27 cellular contexts compared by ENCODE assay signal in the genomic region with DNA sequence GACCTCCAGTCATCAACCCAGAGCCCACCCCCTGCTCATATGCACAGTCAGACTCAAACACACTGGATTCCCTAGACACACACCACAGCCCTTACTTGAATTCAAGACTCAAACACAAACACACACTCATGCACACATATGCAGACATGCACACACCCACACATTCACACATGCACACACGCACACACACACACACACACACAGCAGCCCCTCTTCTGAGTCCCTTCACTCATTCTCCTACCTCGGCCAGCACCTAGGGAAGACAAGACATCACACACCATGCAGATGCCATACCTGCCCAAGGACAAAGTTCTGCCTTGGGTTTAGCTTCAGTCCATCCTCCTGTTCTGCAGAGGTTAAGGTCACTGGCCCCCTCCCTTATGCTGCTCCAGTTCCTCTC. TPM values are rescaled to one million over a fixed set of nuclear protein-coding genes. Genes with fewer than 3 reads are reported as not detected.
DNase-seq lines count a peak whose midpoint lies in the region; FAIRE-seq and TF ChIP-seq lines count a peak whose summit lies in the region.
"Had no signal": no experiment of that assay in that cellular context is flagged by ENCODE, and none has a peak within 500 bp of the region (broad histone marks: within the 10 kb centered on the region; RNA-seq: fewer than 3 reads in every experiment).

No MANE protein-coding gene starts in this region.

- no peak overlapping the region for H3K56ac ChIP-seq in H1 (replicated peaks; ENCODE audit: insufficient read length, low read depth, low read length)

- H3K79me1 ChIP-seq in H1 (ENCODE audit: low read depth, low read length), result no peaks in the 10 kb centered on the region

- H3K14ac ChIP-seq in H1 (ENCODE audit: insufficient read length), result no peak overlapping the region

- H2BK5ac ChIP-seq in H1 (ENCODE audit: low read depth, low read length), result no peak overlapping the region

- no peaks in the 10 kb centered on the region for H3K9me3 ChIP-seq in astrocyte (ENCODE audit: insufficient read depth, low read depth, low read length)
- no peaks in the 10 kb centered on the region for H3K9me3 ChIP-seq in H1 (ENCODE audit: insufficient read depth in 2 of 2, low read depth in 1 of 2, low read length in 1 of 2)
- H3K9me3 ChIP-seq in osteoblast (ENCODE audit: low read depth, low read length), result no peaks in the 10 kb centered on the region
- H3K9me3 ChIP-seq in smooth muscle cell (replicated peaks; ENCODE audit: low read depth), result no peaks in the 10 kb centered on the region
- H3K9me3 ChIP-seq: SK-N-SH had no signal

- no peak overlapping the region for H2AFZ ChIP-seq in astrocyte (ENCODE audit: low read depth, low read length)
- H2AFZ ChIP-seq in H1 (ENCODE audit: low read length), result no peak overlapping the region
- H2AFZ ChIP-seq in osteoblast (ENCODE audit: low read length), result no peak overlapping the region
- H2AFZ ChIP-seq in smooth muscle cell (ENCODE audit: low read depth), result no peak overlapping the region

- TF ChIP-seq CTCF in astrocyte (IDR thresholded peaks at IDR 0.05; ENCODE audit: insufficient read depth, low read depth, low read length) (no peak), H1 (IDR thresholded peaks at IDR 0.05; ENCODE audit: control extremely low read depth in 1 of 3, insufficient read depth in 1 of 3, low read depth in 1 of 3, low read length in 3 of 3) (no peak), osteoblast (IDR thresholded peaks at IDR 0.05; ENCODE audit: extremely low read depth, low read depth, low read length) (no peak), smooth muscle cell (IDR thresholded peaks at IDR 0.05; ENCODE audit: borderline replicate concordance, insufficient read depth, poor library complexity, severe bottlenecking) (no peak)

- no peaks in the 10 kb centered on the region for H3F3A ChIP-seq in smooth muscle cell (ENCODE audit: low read depth)

- H2BK12ac ChIP-seq in H1 (ENCODE audit: low read depth, low read length), result 0 out of 2 replicates have a peak overlapping the region, but pooled peaks have one; percentile 33

- 0 out of 2 replicates have a peak overlapping the region, but pooled peaks have one; percentile 11 for H2BK20ac ChIP-seq in H1 (ENCODE audit: low read length)

- peaks cover 4% of the 10 kb centered on the region for H3K4me1 ChIP-seq in astrocyte (ENCODE audit: insufficient read depth, low read length)
- peaks cover 2 to 11% (median 7%) of the 10 kb centered on the region in 4 experiments; a peak in 5 of 7 replicates for H3K4me1 ChIP-seq in H1 (replicated peaks in 1 of 4; ENCODE audit: control insufficient read depth in 3 of 4, insufficient read depth in 4 of 4, low read length in 3 of 4)
- H3K4me1 ChIP-seq in osteoblast (ENCODE audit: insufficient read depth, low read length), result no peaks in the 10 kb centered on the region
- H3K4me1 ChIP-seq in smooth muscle cell (ENCODE audit: low read depth), result no peaks in the 10 kb centered on the region

- H3K4me1 Mint-ChIP-seq in astrocyte (ENCODE audit: low read depth, unreplicated experiment), result peaks cover 10% of the 10 kb centered on the region

- H4K20me1 ChIP-seq in astrocyte (ENCODE audit: insufficient read depth, low read length) (no peaks in the 10 kb centered on the region), H1 (replicated peaks in 1 of 2; ENCODE audit: control insufficient read depth in 1 of 2, insufficient read depth in 2 of 2, low read length in 2 of 2) (no peaks in the 10 kb centered on the region), osteoblast (ENCODE audit: insufficient read depth, low read length) (no peaks in the 10 kb centered on the region), smooth muscle cell (ENCODE audit: low read depth) (no peaks in the 10 kb centered on the region)

- TF ChIP-seq POLR2A in H1 (IDR thresholded peaks at IDR 0.05; ENCODE audit: control extremely low read depth in 1 of 2, low read depth in 2 of 2, low read length in 2 of 2), result no peak

- H2BK15ac ChIP-seq in H1 (ENCODE audit: low read length), result no peak overlapping the region

- CTCF ChIA-PET in H1 (lab: Charles Lee; ENCODE audit: partially characterized antibody), result interaction anchor here (1.1 to 2.2 kb wide), 6 partner anchors 10 to 69 kb away, joined by 3 to 7 read pairs (median 3); no protein-coding TSS in a partner anchor

- H3K36me3 Mint-ChIP-seq in astrocyte (ENCODE audit: low read depth, unreplicated experiment), result peaks cover 2% of the 10 kb centered on the region

- no peak overlapping the region for H3K27ac Mint-ChIP-seq in astrocyte (ENCODE audit: unreplicated experiment)
- H3K27ac Mint-ChIP-seq: HFFc6 had no signal

- no peak overlapping the region for H3K27ac ChIP-seq in astrocyte (ENCODE audit: low read depth, low read length)
- H3K27ac ChIP-seq in H1 (ENCODE audit: low read depth, low read length), result no peak overlapping the region
- no peak overlapping the region for H3K27ac ChIP-seq in osteoblast (ENCODE audit: low read depth, low read length)
- no peak overlapping the region for H3K27ac ChIP-seq in smooth muscle cell (ENCODE audit: low read depth)
- no peak overlapping the region for H3K27ac ChIP-seq in substantia nigra (ENCODE audit: low read depth, low read length, poor library complexity, severe bottlenecking)
- H3K27ac ChIP-seq: HL-60 had no signal

- H3K23ac ChIP-seq in H1 (ENCODE audit: insufficient read length), result no peak overlapping the region

- H3K27me3 Mint-ChIP-seq in astrocyte (ENCODE audit: low read depth, unreplicated experiment), result peaks cover 30% of the 10 kb centered on the region

- no peak for TF ChIP-seq EP300 in H1 (IDR thresholded peaks at IDR 0.05; ENCODE audit: borderline replicate concordance in 1 of 2, low read depth in 2 of 2, low read length in 2 of 2)

- TF ChIP-seq RAD21 in H1 (IDR thresholded peaks at IDR 0.05 in 1 of 2, conservative IDR thresholded peaks at IDR 0.05 in 1 of 2; ENCODE audit: low read depth in 2 of 2, low read length in 2 of 2), result no peak

- WGBS in H1 (ENCODE audit: extremely low coverage in 1 of 2, insufficient coverage in 1 of 2, insufficient read length in 1 of 2, insufficient replicate concordance in 2 of 2, low coverage in 1 of 2, low lambda C conversion rate in 2 of 2, missing lambda C conversion rate in 1 of 2), 2 experiments, result 59% methylated on average over 2 of the region's 2 CpGs; no CpG with 5 or more reads in 1 of the 2 experiments
- 90% methylated on average over 2 of the region's 2 CpGs for WGBS in smooth muscle cell (ENCODE audit: low lambda C conversion rate)

- H3K9me3 Mint-ChIP-seq in astrocyte (ENCODE audit: unreplicated experiment), result peaks cover 3% of the 10 kb centered on the region
- H3K9me3 Mint-ChIP-seq: HFFc6 had no signal

- no peak overlapping the region for H4K8ac ChIP-seq in H1 (ENCODE audit: extremely low read depth, insufficient read depth, low read length)

- peak overlapping the region; percentile 23 for H3K4me3 Mint-ChIP-seq in astrocyte (ENCODE audit: unreplicated experiment)
- H3K4me3 Mint-ChIP-seq: HFFc6 had no signal

- no peak overlapping the region for H3K9ac ChIP-seq in astrocyte (ENCODE audit: low read length)
- H3K9ac ChIP-seq in H1 (replicated peaks in 1 of 4; ENCODE audit: extremely low read depth in 1 of 4, low read depth in 3 of 4, low read length in 3 of 4), result no peak overlapping the region
- H3K9ac ChIP-seq in smooth muscle cell (ENCODE audit: low read depth), result no peak overlapping the region
- H3K9ac ChIP-seq: SK-N-SH had no signal

- H3K4me3 ChIP-seq in astrocyte (ENCODE audit: insufficient read depth, low read depth, low read length) (no peak overlapping the region), H1 (ENCODE audit: extremely low read depth in 1 of 4, insufficient read depth in 2 of 4, low read depth in 3 of 4, low read length in 4 of 4) (no peak overlapping the region), osteoblast (ENCODE audit: insufficient read depth, low read length) (no peak overlapping the region), smooth muscle cell (no peak overlapping the region)

- peak overlapping the region; percentile 45; the same call in 1 of the 2 replicates for H2AK5ac ChIP-seq in H1 (ENCODE audit: low read depth, low read length)

- H3K23me2 ChIP-seq in H1 (ENCODE audit: low read depth, low read length), result peaks cover 8% of the 10 kb centered on the region; the same call in 1 of the 2 replicates

- no peak overlapping the region for H4K91ac ChIP-seq in H1 (replicated peaks; ENCODE audit: insufficient read length, low read length)

- H3K36me3 ChIP-seq in astrocyte (ENCODE audit: insufficient read depth, low read length), result no peaks in the 10 kb centered on the region
- no peaks in the 10 kb centered on the region for H3K36me3 ChIP-seq in H1 (ENCODE audit: control insufficient read depth in 2 of 4, insufficient read depth in 4 of 4, low read length in 3 of 4)
- no peaks in the 10 kb centered on the region for H3K36me3 ChIP-seq in osteoblast (ENCODE audit: insufficient read depth, low read length)
- H3K36me3 ChIP-seq in smooth muscle cell (ENCODE audit: low read depth), result no peaks in the 10 kb centered on the region

- POLR2A ChIA-PET in H1 (lab: Charles Lee; ENCODE audit: partially characterized antibody), result no interaction called here

- H4K5ac ChIP-seq in H1 (ENCODE audit: insufficient read length, low read depth, low read length), result no peak overlapping the region

- H2BK120ac ChIP-seq in H1 (replicated peaks; ENCODE audit: low read depth, low read length), result no peak overlapping the region

- DNase-seq in astrocyte (ENCODE audit: low read depth), result no peak
- DNase-seq in H1 (ENCODE audit: low read depth in 1 of 2, low spot score in 2 of 2), result no peak
- peak; percentile 62 for DNase-seq in osteoblast (ENCODE audit: insufficient read length, low spot score, missing footprints)
- DNase-seq in CD1c-positive myeloid dendritic cell (ENCODE audit: extremely low spot score), result no peak
- no peak for DNase-seq in smooth muscle cell (lab: John Stamatoyannopoulos, UW; ENCODE audit: unreplicated experiment)
- no peak for DNase-seq in substantia nigra (lab: John Stamatoyannopoulos, UW)
- DNase-seq in NK-92 treated with Interleukin-12 subunit alpha and Interleukin-12 subunit beta, amount 100 ng/mL, for 24 hours (lab: John Stamatoyannopoulos, UW), result no peak
- DNase-seq: Calu3, GF-D8, H7, HFFc6, Kasumi-1, NCI-H1092 treated with DMSO at 0.1 percent for 48 hours, NCI-H1436 treated with DMSO at 0.1 percent for 48 hours, NCI-H187 treated with DMSO at 0.1 percent for 48 hours, NCI-H446, NCI-H524 treated with DMSO at 0.1 percent for 48 hours, NCI-H774, PC-3, SK-N-SH had no signal

- H3K79me2 ChIP-seq in astrocyte (ENCODE audit: insufficient read depth, low read length) (no peaks in the 10 kb centered on the region), H1 (ENCODE audit: control insufficient read depth in 1 of 2, insufficient read depth in 2 of 2, low read length in 2 of 2) (no peaks in the 10 kb centered on the region), osteoblast (ENCODE audit: insufficient read depth, low read length) (no peaks in the 10 kb centered on the region), smooth muscle cell (ENCODE audit: low read depth) (no peaks in the 10 kb centered on the region)

- no peak overlapping the region for H3K4ac ChIP-seq in H1 (replicated peaks; ENCODE audit: insufficient read length, low read depth, low read length)

- no peak overlapping the region for H3K18ac ChIP-seq in H1 (ENCODE audit: extremely low read depth, low read length)

- no peak for FAIRE-seq in astrocyte (lab: Jason Lieb, UNC)
- no peak for FAIRE-seq in H1 (lab: Jason Lieb, UNC)
- FAIRE-seq: GM12892, GM19239 had no signal

- H3K27me3 ChIP-seq in astrocyte (ENCODE audit: insufficient read depth, low read length) (peaks cover 7% of the 10 kb centered on the region), H1 (replicated peaks in 1 of 4; ENCODE audit: control insufficient read depth in 3 of 4, extremely low read depth in 1 of 4, insufficient read depth in 3 of 4, low read length in 3 of 4) (peaks cover 6 to 22% (median 16%) of the 10 kb centered on the region in 4 experiments), osteoblast (ENCODE audit: insufficient read depth, low read length) (no peaks in the 10 kb centered on the region), smooth muscle cell (ENCODE audit: low read depth) (peaks cover 8% of the 10 kb centered on the region)

- H3K4me2 ChIP-seq in astrocyte (ENCODE audit: low read length), result no peak overlapping the region
- no peak overlapping the region for H3K4me2 ChIP-seq in H1 (ENCODE audit: insufficient read depth in 1 of 2, low read depth in 2 of 2, low read length in 2 of 2)
- H3K4me2 ChIP-seq in osteoblast (ENCODE audit: insufficient read depth, low read length), result no peak overlapping the region
- H3K4me2 ChIP-seq in smooth muscle cell, result no peak overlapping the region
- H3K4me2 ChIP-seq: SK-N-SH had no signal

RNA-seq across cellular contexts. Expression of a gene that starts 1.6 kb away (rescaled TPM):
- total RNA-seq in astrocyte (not detected in 2 replicates), osteoblast (not detected in 2 replicates), smooth muscle cell (2.0 TPM in 1 of 2 replicates, not detected in the other)
- 0.35 and 0.44 TPM in 2 replicates for total RNA-seq in H1 (2021; fragmentation: NEBNext Ultra II Directional; extraction: Animal tissue kit (Norgen Biotek cat#: 25700))
- polyA plus RNA-seq in H1 (2011; rRNA removed) (0.39 and 0.61 TPM in 2 replicates), smooth muscle cell (0.19 TPM in 1 of 2 replicates, not detected in the other)
- 0.65 TPM for polyA plus RNA-seq in H1 (2011; cell fraction: cytosol; rRNA removed)
- 1.2 TPM for polyA plus RNA-seq in H1 (2011; cell fraction: nucleus; rRNA removed)
- polyA plus RNA-seq in H1 (2012, experiment 1 of 2), result 0.29 to 0.44 TPM (median 0.36 TPM) in 3 of 4 replicates, not detected in the other
- 0.21 TPM for polyA plus RNA-seq in H1 (2012, experiment 2 of 2)
- 0.22 TPM for polyA plus RNA-seq in H1 (2013, experiment 1 of 2)
- polyA plus RNA-seq in H1 (2013, experiment 2 of 2), result 0.33 TPM
- polyA minus RNA-seq in H1 (2011; rRNA and poly(A)+ RNA removed), result 0.32 and 0.35 TPM in 2 replicates
- polyA minus RNA-seq in H1 (2011; cell fraction: cytosol; rRNA and poly(A)+ RNA removed), result not detected
- polyA minus RNA-seq in H1 (2011; cell fraction: nucleus; rRNA and poly(A)+ RNA removed), result not detected
- total RNA-seq: A673, Calu3, H7, HFFc6, HT-29, M059J, PC-3 had no signal
- polyA plus RNA-seq: CD14-positive monocyte had no signal

RNA-seq across cellular contexts. Expression of a gene that starts 28.7 kb away (rescaled TPM):
- 56.3 and 57.9 TPM in 2 replicates for total RNA-seq in astrocyte
- total RNA-seq in H1 (2021; fragmentation: NEBNext Ultra II Directional; extraction: Animal tissue kit (Norgen Biotek cat#: 25700)), result 35.2 and 38.8 TPM in 2 replicates
- polyA plus RNA-seq in H1 (2011; rRNA removed), result 61.2 and 69.2 TPM in 2 replicates
- 51.1 TPM for polyA plus RNA-seq in H1 (2011; cell fraction: cytosol; rRNA removed)
- polyA plus RNA-seq in H1 (2011; cell fraction: nucleus; rRNA removed), result 50.9 TPM
- 32.7 to 43.6 TPM (median 41.6 TPM) in 4 replicates for polyA plus RNA-seq in H1 (2012, experiment 1 of 2)
- polyA plus RNA-seq in H1 (2012, experiment 2 of 2), result 65.6 TPM
- polyA plus RNA-seq in H1 (2013, experiment 1 of 2), result 30.8 TPM
- 31.1 TPM for polyA plus RNA-seq in H1 (2013, experiment 2 of 2)
- 63.3 and 65.6 TPM in 2 replicates for polyA minus RNA-seq in H1 (2011; rRNA and poly(A)+ RNA removed)
- polyA minus RNA-seq in H1 (2011; cell fraction: cytosol; rRNA and poly(A)+ RNA removed), result 23.8 TPM
- 28.8 TPM for polyA minus RNA-seq in H1 (2011; cell fraction: nucleus; rRNA and poly(A)+ RNA removed)
- 75.7 and 86.5 TPM in 2 replicates for total RNA-seq in osteoblast
- total RNA-seq in smooth muscle cell, result 61.4 and 89.3 TPM in 2 replicates
- 77.1 and 85.8 TPM in 2 replicates for polyA plus RNA-seq in smooth muscle cell

RNA-seq across cellular contexts. Expression of a gene that starts 39.6 kb away (rescaled TPM):
- total RNA-seq in astrocyte, result 3.9 and 5.7 TPM in 2 replicates
- 9.7 and 11.2 TPM in 2 replicates for total RNA-seq in H1 (2021; fragmentation: NEBNext Ultra II Directional; extraction: Animal tissue kit (Norgen Biotek cat#: 25700))
- polyA plus RNA-seq in H1 (2011; rRNA removed), result 21.7 and 24.2 TPM in 2 replicates
- 14.3 TPM for polyA plus RNA-seq in H1 (2011; cell fraction: cytosol; rRNA removed)
- 25.4 TPM for polyA plus RNA-seq in H1 (2011; cell fraction: nucleus; rRNA removed)
- polyA plus RNA-seq in H1 (2012, experiment 1 of 2), result 6.3 to 11.6 TPM (median 10.3 TPM) in 4 replicates
- polyA plus RNA-seq in H1 (2012, experiment 2 of 2), result 12.6 TPM
- 11.6 TPM for polyA plus RNA-seq in H1 (2013, experiment 1 of 2)
- 12.2 TPM for polyA plus RNA-seq in H1 (2013, experiment 2 of 2)
- 10.0 and 12.2 TPM in 2 replicates for polyA minus RNA-seq in H1 (2011; rRNA and poly(A)+ RNA removed)
- polyA minus RNA-seq in H1 (2011; cell fraction: cytosol; rRNA and poly(A)+ RNA removed), result 7.3 TPM
- 12.3 TPM for polyA minus RNA-seq in H1 (2011; cell fraction: nucleus; rRNA and poly(A)+ RNA removed)
- total RNA-seq in osteoblast, result 31.5 and 50.3 TPM in 2 replicates
- total RNA-seq in smooth muscle cell, result 142 and 148 TPM in 2 replicates
- 40.9 and 219 TPM in 2 replicates for polyA plus RNA-seq in smooth muscle cell
- total RNA-seq: A673 had no signal
- polyA plus RNA-seq: CD14-positive monocyte, SK-N-SH had no signal
